In genomic region chr1:115373305-115373704, GRCh38 we compare ENCODE assay signal across 10 cellular contexts. TPM values are rescaled to one million over a fixed set of nuclear protein-coding genes. Genes with fewer than 3 reads are reported as not detected.
DNase-seq lines count a peak whose midpoint lies in the region; ATAC-seq and TF ChIP-seq lines count a peak whose summit lies in the region.
"Had no signal": no experiment of that assay in that cellular context is flagged by ENCODE, and none has a peak within 500 bp of the region (broad histone marks: within the 10 kb centered on the region; RNA-seq: fewer than 3 reads in every experiment).

No MANE protein-coding gene starts in this region.

- H3K27ac ChIP-seq in SK-N-SH (ENCODE audit: low read depth in 2 of 2, low read length in 1 of 2) (no peak overlapping the region; a peak in 1 of 4 replicates), neuronal stem cell (replicated peaks; ENCODE audit: low read length) (no peak overlapping the region)
- H3K27ac ChIP-seq: KMS-11 had no signal

- H3K9me2 ChIP-seq in SK-N-SH, result no peaks in the 10 kb centered on the region

- no peak overlapping the region; the same call in 1 of the 2 replicates for H2AFZ ChIP-seq in SK-N-SH (ENCODE audit: low read depth)
- no peak overlapping the region for H2AFZ ChIP-seq in neuronal stem cell (ENCODE audit: low read length)

- no peaks in the 10 kb centered on the region for H3K9me3 Mint-ChIP-seq in stimulated activated memory B cell treated with anti-CD40 and anti-IgM and Interleukin-4, amounts not matched to agents 10 μg/mL and 1 μg/mL and 100 μg/mL, for 72 hours
- H3K9me3 Mint-ChIP-seq: activated B cell treated with CpG ODN at 0.5 μM for 24 hours had no signal

- H3K4me1 Mint-ChIP-seq in stimulated activated memory B cell treated with anti-CD40 and anti-IgM and Interleukin-4, amounts not matched to agents 10 μg/mL and 1 μg/mL and 100 μg/mL, for 72 hours, result no peaks in the 10 kb centered on the region
- H3K4me1 Mint-ChIP-seq: activated B cell treated with CpG ODN at 0.5 μM for 24 hours had no signal

- H2BK120ac ChIP-seq in neuronal stem cell (ENCODE audit: low read depth, low read length), result no peak overlapping the region

- H3F3A ChIP-seq in SK-N-SH (replicated peaks; ENCODE audit: insufficient read depth), result no peaks in the 10 kb centered on the region

- CTCF ChIA-PET in SK-N-SH (lab: Yijun Ruan, JAX), result no interaction called here

- H4K8ac ChIP-seq in neuronal stem cell (ENCODE audit: low read depth, low read length), result no peak overlapping the region

- H3K79me2 ChIP-seq in SK-N-SH (ENCODE audit: insufficient read depth), result no peaks in the 10 kb centered on the region

- TF ChIP-seq RAD21 in SK-N-SH (IDR thresholded peaks at IDR 0.05; ENCODE audit: low read length), result no peak

- no peak overlapping the region for H2BK5ac ChIP-seq in neuronal stem cell (ENCODE audit: low read length)

- H3K23ac ChIP-seq in neuronal stem cell (ENCODE audit: low read depth, low read length, poor library complexity), result no peak overlapping the region

- no peaks in the 10 kb centered on the region for H3K27me3 Mint-ChIP-seq in stimulated activated memory B cell treated with anti-CD40 and anti-IgM and Interleukin-4, amounts not matched to agents 10 μg/mL and 1 μg/mL and 100 μg/mL, for 72 hours
- H3K27me3 Mint-ChIP-seq: activated B cell treated with CpG ODN at 0.5 μM for 24 hours had no signal

- H4K20me1 ChIP-seq in SK-N-SH (ENCODE audit: insufficient read depth), result no peaks in the 10 kb centered on the region

- no peaks in the 10 kb centered on the region for H3K79me1 ChIP-seq in neuronal stem cell (ENCODE audit: low read depth, low read length)

- H3K27me3 ChIP-seq in SK-N-SH (ENCODE audit: insufficient read depth), result no peaks in the 10 kb centered on the region
- H3K27me3 ChIP-seq in neuronal stem cell (ENCODE audit: control insufficient read depth in 3 of 3, insufficient read depth in 3 of 3, low read depth in 1 of 3, low read length in 3 of 3), result no peaks in the 10 kb centered on the region

- ATAC-seq in SK-N-SH treated with all-trans-retinoic acid at 6 μM for 48 hours, result no peak
- ATAC-seq in stimulated activated memory B cell treated with anti-CD40 and anti-IgM and Interleukin-4, amounts not matched to agents 10 μg/mL and 1 μg/mL and 100 μg/mL, for 72 hours, result peak; percentile 66
- no peak for ATAC-seq in HG03135 (IDR thresholded peaks at IDR 0.05; ENCODE audit: unreplicated experiment)

- H3K4me1 ChIP-seq in SK-N-SH (ENCODE audit: control insufficient read depth in 1 of 2, insufficient read depth in 2 of 2, low read depth in 1 of 2, low read length in 1 of 2), result no peaks in the 10 kb centered on the region; a peak in 1 of 4 replicates
- no peaks in the 10 kb centered on the region for H3K4me1 ChIP-seq in neuronal stem cell (ENCODE audit: control insufficient read depth in 2 of 2, insufficient read depth in 1 of 2, low read depth in 1 of 2, low read length in 2 of 2)

- H2BK15ac ChIP-seq in neuronal stem cell (ENCODE audit: low read length), result no peak overlapping the region

- H3K4ac ChIP-seq in neuronal stem cell (ENCODE audit: low read length), result no peak overlapping the region

- H3K14ac ChIP-seq in neuronal stem cell (ENCODE audit: low read length), result no peak overlapping the region

- H3K18ac ChIP-seq in neuronal stem cell (ENCODE audit: low read length), result no peak overlapping the region

- TF ChIP-seq CTCF in SK-N-SH (IDR thresholded peaks at IDR 0.05) (no peak), epithelial cell of esophagus (IDR thresholded peaks at IDR 0.05; ENCODE audit: insufficient read depth, low read depth, low read length, missing control alignments) (no peak)

- H3K4me3 ChIP-seq in SK-N-SH (ENCODE audit: low read depth in 2 of 2, low read length in 1 of 2) (no peak overlapping the region), epithelial cell of esophagus (ENCODE audit: low read length) (no peak overlapping the region), neuronal stem cell (ENCODE audit: low read length in 2 of 2) (no peak overlapping the region)

- H3K9ac ChIP-seq in SK-N-SH, result no peak overlapping the region
- no peak overlapping the region for H3K9ac ChIP-seq in neuronal stem cell (ENCODE audit: low read depth, low read length, poor library complexity)
- H3K9ac ChIP-seq: KMS-11 had no signal

- H2BK12ac ChIP-seq in neuronal stem cell (ENCODE audit: low read length), result no peak overlapping the region

- H2AK5ac ChIP-seq in neuronal stem cell (ENCODE audit: low read depth, low read length), result no peak overlapping the region

- no peaks in the 10 kb centered on the region for H3K9me3 ChIP-seq in SK-N-SH
- no peaks in the 10 kb centered on the region for H3K9me3 ChIP-seq in neuronal stem cell (replicated peaks in 1 of 2; ENCODE audit: control insufficient read depth in 2 of 2, insufficient read depth in 1 of 2, low read depth in 1 of 2, low read length in 2 of 2)

- H3K4me2 ChIP-seq in SK-N-SH (no peak overlapping the region), neuronal stem cell (ENCODE audit: insufficient read depth, low read length, poor library complexity, severe bottlenecking) (no peak overlapping the region)
- H3K4me2 ChIP-seq: KMS-11 had no signal

- 0 out of 4 replicates have a peak, but pooled peaks of 1 of the 2 experiments have one; percentile 7 for TF ChIP-seq EP300 in SK-N-SH (IDR thresholded peaks at IDR 0.05; ENCODE audit: borderline replicate concordance in 1 of 2, low read depth in 1 of 2, low read length in 1 of 2)

- H3K36me3 ChIP-seq in SK-N-SH (replicated peaks in 1 of 2; ENCODE audit: control insufficient read depth in 1 of 2, insufficient read depth in 2 of 2, low read length in 1 of 2), result no peaks in the 10 kb centered on the region
- no peaks in the 10 kb centered on the region for H3K36me3 ChIP-seq in neuronal stem cell (replicated peaks in 1 of 2; ENCODE audit: control insufficient read depth in 2 of 2, insufficient read depth in 2 of 2, low read length in 2 of 2)

- DNase-seq in SK-N-SH (no peak), OCI-M1 (lab: John Stamatoyannopoulos, UW) (peak; percentile 38), epithelial cell of esophagus (ENCODE audit: low read depth) (peak; percentile 86), neuronal stem cell (ENCODE audit: low spot score) (no peak)
- DNase-seq in central memory CD4-positive, alpha-beta T cell, result no peak
- DNase-seq: activated B cell treated with CpG ODN at 0.5 μM for 24 hours had no signal

- H4K91ac ChIP-seq in neuronal stem cell (ENCODE audit: low read depth, low read length, poor library complexity), result no peak overlapping the region

- H3K4me3 Mint-ChIP-seq in stimulated activated memory B cell treated with anti-CD40 and anti-IgM and Interleukin-4, amounts not matched to agents 10 μg/mL and 1 μg/mL and 100 μg/mL, for 72 hours, result no peak overlapping the region
- H3K4me3 Mint-ChIP-seq: activated B cell treated with CpG ODN at 0.5 μM for 24 hours had no signal

- H3K36me3 Mint-ChIP-seq in stimulated activated memory B cell treated with anti-CD40 and anti-IgM and Interleukin-4, amounts not matched to agents 10 μg/mL and 1 μg/mL and 100 μg/mL, for 72 hours, result no peaks in the 10 kb centered on the region

- H3K27ac Mint-ChIP-seq in stimulated activated memory B cell treated with anti-CD40 and anti-IgM and Interleukin-4, amounts not matched to agents 10 μg/mL and 1 μg/mL and 100 μg/mL, for 72 hours, result no peak overlapping the region
- H3K27ac Mint-ChIP-seq: activated B cell treated with CpG ODN at 0.5 μM for 24 hours had no signal

- POLR2A ChIA-PET in SK-N-SH (lab: Yijun Ruan, JAX), result no interaction called here

TF ChIP-seq in SK-N-SH, 30 proteins besides CTCF, POLR2A, EP300 and RAD21 (continues in another document):
- TF ChIP-seq SMC3 (IDR thresholded peaks at IDR 0.05; ENCODE audit: low read depth, low read length) (no peak), TCF12 (IDR thresholded peaks at IDR 0.05) (peak; percentile 31; the same call in 1 of the 2 replicates), FOSL2 (IDR thresholded peaks at IDR 0.05; ENCODE audit: borderline replicate concordance, low read depth) (peak; percentile 46; the same call in 1 of the 2 replicates), EZH2phosphoT487 (IDR thresholded peaks at IDR 0.05; ENCODE audit: borderline replicate concordance, low read depth) (no peak), RXRA (IDR thresholded peaks at IDR 0.05; ENCODE audit: borderline replicate concordance, low read depth) (0 out of 2 replicates have a peak, but pooled peaks have one; percentile 8), JUND (IDR thresholded peaks at IDR 0.05) (no peak), MXI1 (IDR thresholded peaks at IDR 0.05; ENCODE audit: low read depth, low read length) (no peak)

TF ChIP-seq in SK-N-SH treated with all-trans-retinoic acid at 6 μM for 48 hours, 23 proteins besides CTCF, POLR2A, EP300 and RAD21:
- TF ChIP-seq ZNF565 (CRISPR knock-in tag; conservative IDR thresholded peaks at IDR 0.05; ENCODE audit: low read depth) (no peak), CSDC2 (CRISPR knock-in tag; IDR thresholded peaks at IDR 0.05) (no peak), PPARA (CRISPR knock-in tag; IDR thresholded peaks at IDR 0.05; ENCODE audit: borderline replicate concordance) (no peak)

RNA-seq across cellular contexts. Expression of gene NGF, which starts 35.3 kb away (rescaled TPM):
- polyA plus RNA-seq in SK-N-SH (2012; rRNA removed), result 53.7 and 75.8 TPM in 2 replicates
- polyA plus RNA-seq in SK-N-SH (2012; cell fraction: cytosol; rRNA removed), result 44.0 and 44.5 TPM in 2 replicates
- polyA plus RNA-seq in SK-N-SH (2012; cell fraction: nucleus; rRNA removed), result 46.9 and 53.1 TPM in 2 replicates
- 1.0 TPM for polyA plus RNA-seq in neuronal stem cell (2013, experiment 1 of 2)
- polyA plus RNA-seq in neuronal stem cell (2013, experiment 2 of 2), result 1.1 TPM

Comparison
In these comparisons a context has a peak if more than half of its experiments do, and no peak if none do; other contexts are left out.
1. DNase-seq: peak in OCI-M1 (single experiment) and epithelial cell of esophagus (single experiment); none in SK-N-SH (single experiment), neuronal stem cell (single experiment) and central memory CD4-positive, alpha-beta T cell (single experiment).